Comparison of ENCODE assay signal across 1 cellular context in genomic region chr1:219659682-219660081, GRCh38.
TF ChIP-seq lines count a peak whose summit lies in the region.

No MANE protein-coding gene starts in this region.

TF ChIP-seq in HEK293, 187 proteins besides CTCF, POLR2A, EP300 and RAD21 (continued from another document and continues in another):
- TF ChIP-seq ZNF639 (tag by site-specific recombination; IDR thresholded peaks at IDR 0.05) (peak; percentile 79), ZNF837 (tag by site-specific recombination; IDR thresholded peaks at IDR 0.05) (no peak), ZNF560 (tag by site-specific recombination; IDR thresholded peaks at IDR 0.05; ENCODE audit: borderline replicate concordance) (no peak), GLIS2 (tag by site-specific recombination; IDR thresholded peaks at IDR 0.05) (no peak), ZNF843 (tag by site-specific recombination; IDR thresholded peaks at IDR 0.05) (peak; percentile 80), ZNF501 (tag by site-specific recombination; IDR thresholded peaks at IDR 0.05) (no peak; the same call in 1 of the 2 replicates), ZSCAN30 (tag by site-specific recombination; IDR thresholded peaks at IDR 0.05) (no peak), ZBTB7A (tag by site-specific recombination; IDR thresholded peaks at IDR 0.05; ENCODE audit: low read depth) (no peak), KLF16 (tag by site-specific recombination; IDR thresholded peaks at IDR 0.05) (no peak), ZNF302 (tag by site-specific recombination; IDR thresholded peaks at IDR 0.05; ENCODE audit: low read depth) (no peak), SP3 (tag by site-specific recombination; IDR thresholded peaks at IDR 0.05) (no peak), ZNF561 (tag by site-specific recombination; IDR thresholded peaks at IDR 0.05; ENCODE audit: borderline replicate concordance) (no peak), ZXDB (tag by site-specific recombination; IDR thresholded peaks at IDR 0.05) (peak; percentile 55; the same call in 1 of the 2 replicates), ZNF311 (tag by site-specific recombination; IDR thresholded peaks at IDR 0.05; ENCODE audit: borderline replicate concordance) (no peak), SCRT2 (tag by site-specific recombination; IDR thresholded peaks at IDR 0.05) (no peak; the same call in none of the 2 replicates), MYNN (tag by site-specific recombination; IDR thresholded peaks at IDR 0.05; ENCODE audit: borderline replicate concordance) (no peak), ZNF514 (tag by site-specific recombination; IDR thresholded peaks at IDR 0.05) (no peak), ZNF521 (tag by site-specific recombination; IDR thresholded peaks at IDR 0.05) (no peak), OSR2 (tag by site-specific recombination; IDR thresholded peaks at IDR 0.05) (peak; percentile 74), ZNF488 (tag by site-specific recombination; IDR thresholded peaks at IDR 0.05) (no peak), ZFP37 (tag by site-specific recombination; IDR thresholded peaks at IDR 0.05) (peak; percentile 46; the same call in 1 of the 2 replicates), ZNF558 (tag by site-specific recombination; IDR thresholded peaks at IDR 0.05) (peak; percentile 82; the same call in 1 of the 2 replicates), ZNF596 (tag by site-specific recombination; IDR thresholded peaks at IDR 0.05) (no peak), SP2 (tag by site-specific recombination; IDR thresholded peaks at IDR 0.05) (0 out of 2 replicates have a peak, but pooled peaks have one; percentile 17), REPIN1 (tag by site-specific recombination; IDR thresholded peaks at IDR 0.05; ENCODE audit: low read depth) (no peak), ZNF544 (tag by site-specific recombination; IDR thresholded peaks at IDR 0.05) (no peak), ZNF37A (tag by site-specific recombination; IDR thresholded peaks at IDR 0.05) (no peak), WT1 (tag by site-specific recombination; IDR thresholded peaks at IDR 0.05) (peak; percentile 78), ZNF133 (tag by site-specific recombination; IDR thresholded peaks at IDR 0.05) (no peak), ZNF768 (tag by site-specific recombination; IDR thresholded peaks at IDR 0.05) (no peak), ZNF629 (tag by site-specific recombination; IDR thresholded peaks at IDR 0.05) (peak; percentile 98), ZNF391 (tag by site-specific recombination; IDR thresholded peaks at IDR 0.05; ENCODE audit: borderline replicate concordance, low read depth) (peak; percentile 43; the same call in 1 of the 2 replicates), KLF10 (tag by site-specific recombination; IDR thresholded peaks at IDR 0.05) (peak; percentile 60; the same call in 1 of the 2 replicates), ZBTB11 (tag by site-specific recombination; conservative IDR thresholded peaks at IDR 0.05; ENCODE audit: low read depth) (no peak), ZNF114 (tag by site-specific recombination; IDR thresholded peaks at IDR 0.05) (no peak), ZNF473 (tag by site-specific recombination; IDR thresholded peaks at IDR 0.05) (no peak), ZNF214 (tag by site-specific recombination; IDR thresholded peaks at IDR 0.05; ENCODE audit: borderline replicate concordance) (no peak)
- TF ChIP-seq, protein P1, sequence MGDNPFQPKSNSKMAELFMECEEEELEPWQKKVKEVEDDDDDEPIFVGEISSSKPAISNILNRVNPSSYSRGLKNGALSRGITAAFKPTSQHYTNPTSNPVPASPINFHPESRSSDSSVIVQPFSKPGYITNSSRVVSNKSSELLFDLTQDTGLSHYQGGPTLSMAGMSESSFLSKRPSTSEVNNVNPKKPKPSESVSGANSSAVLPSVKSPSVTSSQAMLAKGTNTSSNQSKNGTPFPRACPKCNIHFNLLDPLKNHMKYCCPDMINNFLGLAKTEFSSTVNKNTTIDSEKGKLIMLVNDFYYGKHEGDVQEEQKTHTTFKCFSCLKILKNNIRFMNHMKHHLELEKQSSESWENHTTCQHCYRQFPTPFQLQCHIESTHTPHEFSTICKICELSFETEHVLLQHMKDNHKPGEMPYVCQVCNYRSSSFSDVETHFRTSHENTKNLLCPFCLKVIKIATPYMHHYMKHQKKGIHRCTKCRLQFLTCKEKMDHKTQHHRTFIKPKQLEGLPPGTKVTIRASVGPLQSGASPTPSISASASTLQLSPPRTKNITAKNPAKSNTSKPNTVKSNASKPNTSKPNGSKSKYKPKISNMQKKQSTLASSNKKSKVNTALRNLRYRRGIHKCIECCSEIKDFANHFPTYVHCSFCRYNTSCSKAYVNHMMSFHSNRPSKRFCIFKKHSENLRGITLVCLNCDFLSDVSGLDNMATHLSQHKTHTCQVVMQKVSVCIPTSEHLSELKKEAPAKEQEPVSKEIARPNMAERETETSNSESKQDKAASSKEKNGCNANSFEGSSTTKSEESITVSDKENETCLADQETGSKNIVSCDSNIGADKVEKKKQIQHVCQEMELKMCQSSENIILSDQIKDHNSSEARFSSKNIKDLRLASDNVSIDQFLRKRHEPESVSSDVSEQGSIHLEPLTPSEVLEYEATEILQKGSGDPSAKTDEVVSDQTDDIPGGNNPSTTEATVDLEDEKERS (tag by site-specific recombination; IDR thresholded peaks at IDR 0.05) = no peak
- TF ChIP-seq, protein P2, sequence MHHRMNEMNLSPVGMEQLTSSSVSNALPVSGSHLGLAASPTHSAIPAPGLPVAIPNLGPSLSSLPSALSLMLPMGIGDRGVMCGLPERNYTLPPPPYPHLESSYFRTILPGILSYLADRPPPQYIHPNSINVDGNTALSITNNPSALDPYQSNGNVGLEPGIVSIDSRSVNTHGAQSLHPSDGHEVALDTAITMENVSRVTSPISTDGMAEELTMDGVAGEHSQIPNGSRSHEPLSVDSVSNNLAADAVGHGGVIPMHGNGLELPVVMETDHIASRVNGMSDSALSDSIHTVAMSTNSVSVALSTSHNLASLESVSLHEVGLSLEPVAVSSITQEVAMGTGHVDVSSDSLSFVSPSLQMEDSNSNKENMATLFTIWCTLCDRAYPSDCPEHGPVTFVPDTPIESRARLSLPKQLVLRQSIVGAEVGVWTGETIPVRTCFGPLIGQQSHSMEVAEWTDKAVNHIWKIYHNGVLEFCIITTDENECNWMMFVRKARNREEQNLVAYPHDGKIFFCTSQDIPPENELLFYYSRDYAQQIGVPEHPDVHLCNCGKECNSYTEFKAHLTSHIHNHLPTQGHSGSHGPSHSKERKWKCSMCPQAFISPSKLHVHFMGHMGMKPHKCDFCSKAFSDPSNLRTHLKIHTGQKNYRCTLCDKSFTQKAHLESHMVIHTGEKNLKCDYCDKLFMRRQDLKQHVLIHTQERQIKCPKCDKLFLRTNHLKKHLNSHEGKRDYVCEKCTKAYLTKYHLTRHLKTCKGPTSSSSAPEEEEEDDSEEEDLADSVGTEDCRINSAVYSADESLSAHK (tag by site-specific recombination; IDR thresholded peaks at IDR 0.05) = no peak
- TF ChIP-seq, protein P3, sequence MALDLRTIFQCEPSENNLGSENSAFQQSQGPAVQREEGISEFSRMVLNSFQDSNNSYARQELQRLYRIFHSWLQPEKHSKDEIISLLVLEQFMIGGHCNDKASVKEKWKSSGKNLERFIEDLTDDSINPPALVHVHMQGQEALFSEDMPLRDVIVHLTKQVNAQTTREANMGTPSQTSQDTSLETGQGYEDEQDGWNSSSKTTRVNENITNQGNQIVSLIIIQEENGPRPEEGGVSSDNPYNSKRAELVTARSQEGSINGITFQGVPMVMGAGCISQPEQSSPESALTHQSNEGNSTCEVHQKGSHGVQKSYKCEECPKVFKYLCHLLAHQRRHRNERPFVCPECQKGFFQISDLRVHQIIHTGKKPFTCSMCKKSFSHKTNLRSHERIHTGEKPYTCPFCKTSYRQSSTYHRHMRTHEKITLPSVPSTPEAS (tag by site-specific recombination; IDR thresholded peaks at IDR 0.05) = no peak
- TF ChIP-seq, protein P4, sequence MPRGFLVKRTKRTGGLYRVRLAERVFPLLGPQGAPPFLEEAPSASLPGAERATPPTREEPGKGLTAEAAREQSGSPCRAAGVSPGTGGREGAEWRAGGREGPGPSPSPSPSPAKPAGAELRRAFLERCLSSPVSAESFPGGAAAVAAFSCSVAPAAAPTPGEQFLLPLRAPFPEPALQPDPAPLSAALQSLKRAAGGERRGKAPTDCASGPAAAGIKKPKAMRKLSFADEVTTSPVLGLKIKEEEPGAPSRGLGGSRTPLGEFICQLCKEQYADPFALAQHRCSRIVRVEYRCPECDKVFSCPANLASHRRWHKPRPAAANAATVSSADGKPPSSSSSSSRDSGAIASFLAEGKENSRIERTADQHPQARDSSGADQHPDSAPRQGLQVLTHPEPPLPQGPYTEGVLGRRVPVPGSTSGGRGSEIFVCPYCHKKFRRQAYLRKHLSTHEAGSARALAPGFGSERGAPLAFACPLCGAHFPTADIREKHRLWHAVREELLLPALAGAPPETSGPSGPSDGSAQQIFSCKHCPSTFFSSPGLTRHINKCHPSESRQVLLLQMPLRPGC (tag by site-specific recombination; IDR thresholded peaks at IDR 0.05) = peak; percentile 61; the same call in 1 of the 2 replicates
- TF ChIP-seq, protein P5, sequence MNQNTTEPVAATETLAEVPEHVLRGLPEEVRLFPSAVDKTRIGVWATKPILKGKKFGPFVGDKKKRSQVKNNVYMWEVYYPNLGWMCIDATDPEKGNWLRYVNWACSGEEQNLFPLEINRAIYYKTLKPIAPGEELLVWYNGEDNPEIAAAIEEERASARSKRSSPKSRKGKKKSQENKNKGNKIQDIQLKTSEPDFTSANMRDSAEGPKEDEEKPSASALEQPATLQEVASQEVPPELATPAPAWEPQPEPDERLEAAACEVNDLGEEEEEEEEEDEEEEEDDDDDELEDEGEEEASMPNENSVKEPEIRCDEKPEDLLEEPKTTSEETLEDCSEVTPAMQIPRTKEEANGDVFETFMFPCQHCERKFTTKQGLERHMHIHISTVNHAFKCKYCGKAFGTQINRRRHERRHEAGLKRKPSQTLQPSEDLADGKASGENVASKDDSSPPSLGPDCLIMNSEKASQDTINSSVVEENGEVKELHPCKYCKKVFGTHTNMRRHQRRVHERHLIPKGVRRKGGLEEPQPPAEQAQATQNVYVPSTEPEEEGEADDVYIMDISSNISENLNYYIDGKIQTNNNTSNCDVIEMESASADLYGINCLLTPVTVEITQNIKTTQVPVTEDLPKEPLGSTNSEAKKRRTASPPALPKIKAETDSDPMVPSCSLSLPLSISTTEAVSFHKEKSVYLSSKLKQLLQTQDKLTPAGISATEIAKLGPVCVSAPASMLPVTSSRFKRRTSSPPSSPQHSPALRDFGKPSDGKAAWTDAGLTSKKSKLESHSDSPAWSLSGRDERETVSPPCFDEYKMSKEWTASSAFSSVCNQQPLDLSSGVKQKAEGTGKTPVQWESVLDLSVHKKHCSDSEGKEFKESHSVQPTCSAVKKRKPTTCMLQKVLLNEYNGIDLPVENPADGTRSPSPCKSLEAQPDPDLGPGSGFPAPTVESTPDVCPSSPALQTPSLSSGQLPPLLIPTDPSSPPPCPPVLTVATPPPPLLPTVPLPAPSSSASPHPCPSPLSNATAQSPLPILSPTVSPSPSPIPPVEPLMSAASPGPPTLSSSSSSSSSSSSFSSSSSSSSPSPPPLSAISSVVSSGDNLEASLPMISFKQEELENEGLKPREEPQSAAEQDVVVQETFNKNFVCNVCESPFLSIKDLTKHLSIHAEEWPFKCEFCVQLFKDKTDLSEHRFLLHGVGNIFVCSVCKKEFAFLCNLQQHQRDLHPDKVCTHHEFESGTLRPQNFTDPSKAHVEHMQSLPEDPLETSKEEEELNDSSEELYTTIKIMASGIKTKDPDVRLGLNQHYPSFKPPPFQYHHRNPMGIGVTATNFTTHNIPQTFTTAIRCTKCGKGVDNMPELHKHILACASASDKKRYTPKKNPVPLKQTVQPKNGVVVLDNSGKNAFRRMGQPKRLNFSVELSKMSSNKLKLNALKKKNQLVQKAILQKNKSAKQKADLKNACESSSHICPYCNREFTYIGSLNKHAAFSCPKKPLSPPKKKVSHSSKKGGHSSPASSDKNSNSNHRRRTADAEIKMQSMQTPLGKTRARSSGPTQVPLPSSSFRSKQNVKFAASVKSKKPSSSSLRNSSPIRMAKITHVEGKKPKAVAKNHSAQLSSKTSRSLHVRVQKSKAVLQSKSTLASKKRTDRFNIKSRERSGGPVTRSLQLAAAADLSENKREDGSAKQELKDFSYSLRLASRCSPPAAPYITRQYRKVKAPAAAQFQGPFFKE (tag by site-specific recombination; IDR thresholded peaks at IDR 0.05; ENCODE audit: borderline replicate concordance) = no peak
